In genomic region chr3:52870471-52870870, GRCh38 we compare ENCODE assay signal across 2 cellular contexts.
A peak's percentile ranks its signal among the peaks of the same experiment; 100 is the strongest.
TF ChIP-seq lines count a peak whose summit lies in the region.

No MANE protein-coding gene starts in this region.

TF ChIP-seq in HepG2, 621 proteins besides CTCF, POLR2A, EP300 and RAD21:
- no peak for TF ChIP-seq TRAFD1 (CRISPR knock-in tag; IDR thresholded peaks at IDR 0.05; ENCODE audit: borderline replicate concordance)
- no peak for TF ChIP-seq ZNF652 (CRISPR knock-in tag; IDR thresholded peaks at IDR 0.05; ENCODE audit: borderline replicate concordance, low read depth)
- 0 out of 2 replicates have a peak, but pooled peaks have one; percentile 10 for TF ChIP-seq GABPB1 (CRISPR knock-in tag; IDR thresholded peaks at IDR 0.05)
- TF ChIP-seq MEIS2 (CRISPR knock-in tag; IDR thresholded peaks at IDR 0.05): no peak
- TF ChIP-seq FOXC1 (CRISPR knock-in tag; IDR thresholded peaks at IDR 0.05; ENCODE audit: borderline replicate concordance): 0 out of 2 replicates have a peak, but pooled peaks have one; percentile 18
- peak; percentile 13; the same call in 1 of the 2 replicates for TF ChIP-seq ZNF687 (CRISPR knock-in tag; IDR thresholded peaks at IDR 0.05)
- TF ChIP-seq ATF5 (CRISPR knock-in tag; IDR thresholded peaks at IDR 0.05; ENCODE audit: low read depth): no peak
- TF ChIP-seq E2F1 (CRISPR knock-in tag; IDR thresholded peaks at IDR 0.05): no peak
TF ChIP-seq in HepG2: peak in this region for 3.

TF ChIP-seq in K562, 482 proteins besides CTCF, POLR2A, EP300 and RAD21:
- TF ChIP-seq ZNF764 (CRISPR knock-in tag; IDR thresholded peaks at IDR 0.05; ENCODE audit: low read depth) (no peak), KAT7 (CRISPR knock-in tag; IDR thresholded peaks at IDR 0.05; ENCODE audit: borderline replicate concordance) (no peak), ZNF311 (CRISPR knock-in tag; IDR thresholded peaks at IDR 0.05) (0 out of 2 replicates have a peak, but pooled peaks have one; percentile 24), SMAD4 (CRISPR knock-in tag; conservative IDR thresholded peaks at IDR 0.05) (no peak), FIP1L1 (IDR thresholded peaks at IDR 0.05; ENCODE audit: low read depth, low read length, poor library complexity, severe bottlenecking) (no peak), ETS2 (tag; IDR thresholded peaks at IDR 0.05; ENCODE audit: borderline replicate concordance, poor library complexity, severe bottlenecking) (no peak)
